8 cellular contexts compared by ENCODE assay signal in the genomic region with DNA sequence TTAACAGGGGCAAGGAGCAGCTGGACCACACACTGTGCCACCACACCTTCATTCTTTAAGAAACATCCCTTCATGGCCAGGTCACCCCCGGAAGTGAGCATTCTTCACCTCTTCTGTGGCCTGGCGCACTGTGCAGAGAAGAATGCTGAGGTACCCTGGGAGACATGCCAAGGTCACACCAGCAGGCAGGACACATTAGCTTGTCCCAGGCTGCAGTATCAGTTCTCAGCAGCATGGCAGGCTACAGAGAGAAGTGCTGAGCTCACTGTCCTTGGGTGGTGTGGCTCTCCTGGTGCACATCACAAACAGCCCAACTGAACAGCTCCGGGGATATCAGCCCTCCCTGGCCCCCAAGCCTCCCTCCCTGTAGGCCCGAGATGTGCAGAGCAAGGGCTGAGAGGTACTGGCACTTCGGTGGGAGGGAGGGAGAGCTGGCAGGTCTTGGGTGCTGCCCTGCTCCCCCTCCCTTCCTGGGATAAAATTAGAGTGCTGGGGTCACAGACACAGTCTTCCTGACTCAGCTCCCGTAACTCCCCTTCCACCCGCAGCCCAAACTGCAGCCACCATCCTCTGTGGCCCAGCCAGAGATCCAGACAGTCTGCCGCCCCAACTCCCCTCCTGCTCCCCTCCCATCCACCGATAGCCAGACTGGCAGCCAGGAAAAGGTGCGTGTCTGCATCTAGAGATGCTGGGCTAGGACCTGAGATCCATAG. TPM values are rescaled to one million over a fixed set of nuclear protein-coding genes. Genes with fewer than 3 reads are reported as not detected.
DNase-seq lines count a peak whose midpoint lies in the region; ATAC-seq and TF ChIP-seq lines count a peak whose summit lies in the region.

No MANE protein-coding gene starts in this region.

- no peaks in the 10 kb centered on the region for H3K27me3 Mint-ChIP-seq in IgD-negative memory B cell
- H3K27me3 Mint-ChIP-seq in brain, result peaks cover 2% of the 10 kb centered on the region
- peaks cover 5% of the 10 kb centered on the region for H3K27me3 Mint-ChIP-seq in nephron progenitor cell (ENCODE audit: low read depth, poor library complexity)

- no peaks in the 10 kb centered on the region for H3K9me3 Mint-ChIP-seq in IgD-negative memory B cell
- peaks cover 0 to 2% (median 0%) of the 10 kb centered on the region in 5 experiments for H3K9me3 Mint-ChIP-seq in brain
- no peaks in the 10 kb centered on the region for H3K9me3 Mint-ChIP-seq in nephron progenitor cell

- TF ChIP-seq CTCF in brain (conservative IDR thresholded peaks at IDR 0.05) (no peak), nephron progenitor cell (IDR thresholded peaks at IDR 0.05) (no peak)

- H3K27ac Mint-ChIP-seq in IgD-negative memory B cell, result peak overlapping the region in 2 of 3 donors; percentile 77 to 78
- peak overlapping the region; percentile 26 to 96 (median 84) for H3K27ac Mint-ChIP-seq in brain
- peak overlapping the region; percentile 93 for H3K27ac Mint-ChIP-seq in nephron progenitor cell

- H3K4me1 Mint-ChIP-seq in IgD-negative memory B cell (peaks cover 53 to 66% (median 65%) of the 10 kb centered on the region in 3 donors), brain (peaks cover 60% of the 10 kb centered on the region), nephron progenitor cell (peaks cover 90% of the 10 kb centered on the region)

- H3K4me3 Mint-ChIP-seq in IgD-negative memory B cell, result peak overlapping the region in 3 of 4 donors; percentile 66 to 90 (median 75)
- no peak overlapping the region for H3K4me3 Mint-ChIP-seq in brain
- peak overlapping the region; percentile 34 for H3K4me3 Mint-ChIP-seq in nephron progenitor cell

- H3K36me3 Mint-ChIP-seq in IgD-negative memory B cell (peaks cover 2% of the 10 kb centered on the region), brain (peaks cover 10% of the 10 kb centered on the region), nephron progenitor cell (ENCODE audit: low read depth) (peaks cover 6% of the 10 kb centered on the region)

- DNase-seq in ELR (ENCODE audit: low read depth) (peak; percentile 64), nephron progenitor cell (no peak), DMS153 treated with DMSO at 0.1 percent for 48 hours (lab: John Stamatoyannopoulos, UW; ENCODE audit: unreplicated experiment) (no peak), putamen (ENCODE audit: low spot score) (no peak)

- ATAC-seq in HG02938 (IDR thresholded peaks at IDR 0.05; ENCODE audit: unreplicated experiment) (no peak), GM21717 (IDR thresholded peaks at IDR 0.05; ENCODE audit: unreplicated experiment) (no peak)

RNA-seq across cellular contexts. Expression of a gene that starts 13.4 kb away (rescaled TPM):
- 5.0 TPM for polyA plus RNA-seq in IgD-negative memory B cell
- polyA plus RNA-seq in brain (ENCODE audit: insufficient read depth, low read depth, low replicate concordance), result 22.2 TPM

RNA-seq across cellular contexts. Expression of a gene that starts 40.6 kb away (rescaled TPM):
- 123 TPM for polyA plus RNA-seq in IgD-negative memory B cell
- 156 TPM for polyA plus RNA-seq in brain (ENCODE audit: insufficient read depth, low read depth, low replicate concordance)

RNA-seq across cellular contexts. Expression of a gene that starts 52.9 kb away (rescaled TPM):
- polyA plus RNA-seq in IgD-negative memory B cell, result not detected
- 1.1 TPM for polyA plus RNA-seq in brain (ENCODE audit: insufficient read depth, low read depth, low replicate concordance)

Comparison
In these comparisons a context has a peak if more than half of its experiments do, and no peak if none do; other contexts are left out.
1. H3K4me3 Mint-ChIP-seq: peak in IgD-negative memory B cell (3 of 4) and nephron progenitor cell (single experiment); none in brain (0 of 5).
2. Peak in every context shown above with its lines, with median percentiles within 50 percentile points of each other: H3K27ac Mint-ChIP-seq.